In genomic region chr11:17293308-17293707, GRCh38 we compare ENCODE assay signal across 1 cellular context.
A peak's percentile ranks its signal among the peaks of the same experiment; 100 is the strongest.
TF ChIP-seq lines count a peak whose summit lies in the region.

No MANE protein-coding gene starts in this region.

TF ChIP-seq in IMR-90, 13 proteins besides CTCF, POLR2A, EP300 and RAD21 (continued from another document):
- TF ChIP-seq ELK1 (IDR thresholded peaks at IDR 0.05; ENCODE audit: borderline replicate concordance, low read depth, low read length) = no peak
- TF ChIP-seq MAFK (IDR thresholded peaks at IDR 0.05; ENCODE audit: low read depth, low read length) = peak; percentile 76
TF ChIP-seq in IMR-90: peak in this region for 2.
